9 cellular contexts compared by ENCODE assay signal in genomic region chr2:19120941-19121750, GRCh38.
DNase-seq lines count a peak whose midpoint lies in the region; ATAC-seq and TF ChIP-seq lines count a peak whose summit lies in the region.
"Had no signal": no experiment of that assay in that cellular context is flagged by ENCODE, and none has a peak within 500 bp of the region (broad histone marks: within the 10 kb centered on the region; RNA-seq: fewer than 3 reads in every experiment).

No MANE protein-coding gene starts in this region.

- H3K36me3 ChIP-seq in cardiac muscle cell (no peaks in the 10 kb centered on the region), smooth muscle cell (ENCODE audit: low read depth) (no peaks in the 10 kb centered on the region), gastroesophageal sphincter (no peaks in the 10 kb centered on the region)
- H3K36me3 ChIP-seq: esophagus squamous epithelium had no signal

- TF ChIP-seq EP300 in gastroesophageal sphincter (IDR thresholded peaks at IDR 0.05), result no peak

- H3K9me3 ChIP-seq in cardiac muscle cell (ENCODE audit: low read depth) (no peaks in the 10 kb centered on the region), smooth muscle cell (replicated peaks; ENCODE audit: low read depth) (no peaks in the 10 kb centered on the region), gastroesophageal sphincter (no peaks in the 10 kb centered on the region)
- H3K9me3 ChIP-seq: esophagus squamous epithelium had no signal

- no peaks in the 10 kb centered on the region for H3F3A ChIP-seq in smooth muscle cell (ENCODE audit: low read depth)

- peak overlapping the region; percentile 53 for H3K4me2 ChIP-seq in smooth muscle cell

- H4K20me1 ChIP-seq in smooth muscle cell (ENCODE audit: low read depth), result no peaks in the 10 kb centered on the region

- TF ChIP-seq CTCF in cardiac muscle cell (IDR thresholded peaks at IDR 0.05; ENCODE audit: low read depth, low read length) (peak; percentile 6), smooth muscle cell (IDR thresholded peaks at IDR 0.05; ENCODE audit: borderline replicate concordance, insufficient read depth, poor library complexity, severe bottlenecking) (no peak), gastroesophageal sphincter (IDR thresholded peaks at IDR 0.05) (no peak)

- 37% methylated on average over 12 of the region's 12 CpGs for WGBS in smooth muscle cell (ENCODE audit: low lambda C conversion rate)
- 71 to 72% methylated on average over 6 to 7 of the region's 12 CpGs for WGBS in gastroesophageal sphincter (ENCODE audit: low coverage in 1 of 2), 2 donors

- H3K4me3 ChIP-seq in cardiac muscle cell (no peak overlapping the region), smooth muscle cell (no peak overlapping the region), gastroesophageal sphincter (no peak overlapping the region)
- H3K4me3 ChIP-seq: esophagus squamous epithelium had no signal

- H2AFZ ChIP-seq in smooth muscle cell (ENCODE audit: low read depth), result peak overlapping the region; percentile 21

- H3K9ac ChIP-seq in smooth muscle cell (ENCODE audit: low read depth), result no peak overlapping the region

- ATAC-seq in gastroesophageal sphincter, result no peak
- ATAC-seq in GM18502 (IDR thresholded peaks at IDR 0.05; ENCODE audit: poor library complexity, unreplicated experiment), result no peak

- H3K27ac ChIP-seq in cardiac muscle cell (no peak overlapping the region), smooth muscle cell (ENCODE audit: low read depth) (peak overlapping the region; percentile 63), gastroesophageal sphincter (no peak overlapping the region)

- no peaks in the 10 kb centered on the region for H3K27me3 ChIP-seq in cardiac muscle cell
- no peaks in the 10 kb centered on the region for H3K27me3 ChIP-seq in smooth muscle cell (ENCODE audit: low read depth)
- H3K27me3 ChIP-seq in gastroesophageal sphincter, result no peaks in the 10 kb centered on the region
- H3K27me3 ChIP-seq: esophagus squamous epithelium had no signal

- H3K79me2 ChIP-seq in smooth muscle cell (ENCODE audit: low read depth), result no peaks in the 10 kb centered on the region

- TF ChIP-seq POLR2A in gastroesophageal sphincter (IDR thresholded peaks at IDR 0.05), result no peak

- H3K4me1 ChIP-seq in cardiac muscle cell (ENCODE audit: low read depth) (no peaks in the 10 kb centered on the region), smooth muscle cell (ENCODE audit: low read depth) (peaks cover 20% of the 10 kb centered on the region), gastroesophageal sphincter (no peaks in the 10 kb centered on the region)
- H3K4me1 ChIP-seq: esophagus squamous epithelium had no signal

- peak; percentile 14 for DNase-seq in HK-2 (ENCODE audit: unreplicated experiment)
- DNase-seq in amniotic epithelial cell (ENCODE audit: low read depth), result peak; percentile 60
- peak in 1 of 2 donors; percentile 93 for DNase-seq in cardiac muscle cell (ENCODE audit: low read depth in 1 of 2, low spot score in 1 of 2)
- DNase-seq in smooth muscle cell (lab: John Stamatoyannopoulos, UW; ENCODE audit: unreplicated experiment), result no peak
- no peak for DNase-seq in cerebellum (ENCODE audit: low spot score)
- DNase-seq in T-helper 2 cell, result no peak
- DNase-seq: esophagus squamous epithelium had no signal

Comparison
In these comparisons a context has a peak if more than half of its experiments do, and no peak if none do; other contexts are left out.
1. DNase-seq: peak in HK-2 (single experiment) and amniotic epithelial cell (single experiment); none in smooth muscle cell (single experiment), cerebellum (single experiment) and T-helper 2 cell (0 of 5).